ENCODE assay signal across 26 cellular contexts in genomic region chr13:49893591-49893990, GRCh38.
"Had no signal": no experiment of that assay in that cellular context is flagged by ENCODE, and none has a peak within 500 bp of the region (broad histone marks: within the 10 kb centered on the region; RNA-seq: fewer than 3 reads in every experiment).

No MANE protein-coding gene starts in this region.

- H3K9me3 ChIP-seq: adrenal gland, body of pancreas, esophagus muscularis mucosa, gastroesophageal sphincter had no signal

- ATAC-seq: activated naive CD8-positive, alpha-beta T cell treated with anti-CD3 and anti-CD28 coated beads, Interleukin-2, amount 50 U/mL, for 24 hours; activated T-cell treated with anti-CD3 and anti-CD28 coated beads, Interleukin-2, amount 50 U/mL, for 4 hours; activated T-helper 17 cell treated with anti-CD3 and anti-CD28 coated beads, Interleukin-2, amount 50 U/mL, for 72 hours; body of pancreas; effector memory CD8-positive, alpha-beta T cell; foreskin keratinocyte; gastroesophageal sphincter had no signal

- H3K4me3 ChIP-seq: adrenal gland, body of pancreas, esophagus muscularis mucosa, gastroesophageal sphincter had no signal

- H3K27ac ChIP-seq: adrenal gland, body of pancreas, esophagus muscularis mucosa, foreskin keratinocyte, gastroesophageal sphincter had no signal

- DNase-seq: activated CD4-positive, alpha-beta memory T cell treated with anti-CD3 and anti-CD28 coated beads, Interleukin-2, amount 10 ng/mL, durations not matched to agents 7 days and 5 days; activated CD4-positive, alpha-beta T cell treated with anti-CD3 and anti-CD28 coated beads for 1 hour; activated CD4-positive, alpha-beta T cell treated with anti-CD3 and anti-CD28 coated beads for 4 hours; activated CD4-positive, alpha-beta T cell treated with anti-CD3 and anti-CD28 coated beads, Interleukin-2, amount 10 ng/mL, durations not matched to agents 7 days and 5 days; activated CD4-positive, alpha-beta T cell treated with anti-CD3 and anti-CD28 coated beads, Interleukin-2, amount 50 U/mL, for 4 hours; activated effector memory CD4-positive, alpha-beta T cell treated with anti-CD3 and anti-CD28 coated beads, Interleukin-2, amount 50 U/mL, for 16 hours; activated naive CD4-positive, alpha-beta T cell treated with anti-CD3 and anti-CD28 coated beads for 36 hours; activated naive CD8-positive, alpha-beta T cell treated with anti-CD3 and anti-CD28 coated beads for 36 hours; activated naive CD8-positive, alpha-beta T cell treated with anti-CD3 and anti-CD28 coated beads, Interleukin-2, amount 50 U/mL, for 24 hours; activated T-cell treated with anti-CD3 and anti-CD28 coated beads, Interleukin-2, amount 50 U/mL, for 4 hours; adrenal gland; amygdala; aorta; body of pancreas; caudate nucleus; cortex of kidney; dermis blood vessel endothelial cell; effector CD4-positive, alpha-beta T cell; effector memory CD8-positive, alpha-beta T cell; erythroblast; foreskin keratinocyte; head of caudate nucleus; T-helper 2 cell had no signal

- H3K36me3 ChIP-seq: adrenal gland, esophagus muscularis mucosa, gastroesophageal sphincter had no signal

- H3K27me3 ChIP-seq: adrenal gland, body of pancreas, esophagus muscularis mucosa, foreskin keratinocyte, gastroesophageal sphincter had no signal

- H3K4me1 ChIP-seq: adrenal gland, body of pancreas, esophagus muscularis mucosa, foreskin keratinocyte, gastroesophageal sphincter had no signal
